ENCODE assay signal across 9 cellular contexts in the genomic region with DNA sequence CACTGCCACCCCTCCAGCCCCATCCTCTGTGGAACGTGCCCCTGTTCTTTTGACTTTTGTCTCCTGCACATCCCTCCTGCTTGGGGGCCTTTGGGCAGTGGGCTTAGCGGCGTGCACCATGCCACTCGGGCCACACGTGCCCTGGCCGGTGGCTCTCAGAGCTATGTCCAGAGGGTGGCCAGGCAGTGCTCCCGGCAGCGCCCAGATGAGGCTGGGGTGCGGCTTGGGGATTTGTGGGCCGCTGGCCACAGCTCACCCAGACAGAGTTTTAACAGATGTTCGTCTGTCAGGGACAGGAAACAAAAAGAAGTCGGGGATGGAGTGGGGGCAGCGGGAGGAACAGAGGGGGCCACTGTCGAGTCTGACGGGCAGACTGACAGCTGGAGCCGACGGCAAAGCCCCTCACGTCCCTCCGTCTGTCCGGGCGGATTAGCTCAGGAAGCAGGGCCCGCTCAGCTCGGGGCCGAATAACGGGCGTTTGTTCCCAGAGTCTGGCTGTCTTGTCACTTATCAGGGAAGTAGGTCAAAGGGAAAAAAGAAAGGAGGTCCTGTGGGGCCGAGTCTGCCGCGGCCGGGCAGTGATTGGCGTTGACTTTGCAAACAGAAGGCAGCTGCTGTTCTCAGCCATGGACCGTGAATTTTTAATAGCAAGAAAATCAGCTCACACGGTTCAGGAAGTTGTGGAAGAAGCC.
A peak's percentile ranks its signal among the peaks of the same experiment; 100 is the strongest.
DNase-seq lines count a peak whose midpoint lies in the region; ATAC-seq lines count a peak whose summit lies in the region.
"Had no signal": no experiment of that assay in that cellular context is flagged by ENCODE, and none has a peak within 500 bp of the region (broad histone marks: within the 10 kb centered on the region; RNA-seq: fewer than 3 reads in every experiment).

No MANE protein-coding gene starts in this region.

- no peaks in the 10 kb centered on the region for H3K9me3 ChIP-seq in subcutaneous abdominal adipose tissue (ENCODE audit: control insufficient read depth in 5 of 5, low read length in 5 of 5)

- peak overlapping the region in 4 of 5 donors; percentile 56 to 75 (median 62) for H3K9ac ChIP-seq in subcutaneous abdominal adipose tissue (ENCODE audit: low read length in 5 of 5)

- peak; percentile 100 for DNase-seq in HuH-7.5 (ENCODE audit: low spot score)
- peak in 24 of 61 donors; percentile 12 to 57 (median 28) for DNase-seq in caudate nucleus (lab: John Stamatoyannopoulos, UW)
- peak; percentile 70 for DNase-seq in left lobe of liver (ENCODE audit: low spot score)
- no peak for DNase-seq in NCI-H187 (lab: John Stamatoyannopoulos, UW)
- no peak for DNase-seq in NCI-H345 treated with DMSO at 0.1 percent for 48 hours (lab: John Stamatoyannopoulos, UW; ENCODE audit: unreplicated experiment)
- no peak for DNase-seq in germinal center (ENCODE audit: low spot score)
- DNase-seq: NCI-H2081 treated with DMSO at 0.1 percent for 48 hours had no signal

- peaks cover 29 to 92% (median 89%) of the 10 kb centered on the region in 5 donors for H3K4me1 ChIP-seq in subcutaneous abdominal adipose tissue (ENCODE audit: control insufficient read depth in 5 of 5, insufficient read depth in 5 of 5, low read length in 5 of 5)

- no peaks in the 10 kb centered on the region for H3K27me3 ChIP-seq in subcutaneous abdominal adipose tissue (ENCODE audit: control insufficient read depth in 5 of 5, insufficient read depth in 4 of 5, low read length in 5 of 5)

- H3K27ac ChIP-seq in caudate nucleus (ENCODE audit: low read depth, low read length) (peak overlapping the region; percentile 76), subcutaneous abdominal adipose tissue (ENCODE audit: low read depth, low read length) (peak overlapping the region; percentile 98)

- peak overlapping the region; percentile 8 to 50 (median 22) for H3K4me3 ChIP-seq in subcutaneous abdominal adipose tissue (ENCODE audit: low read depth in 1 of 5, low read length in 5 of 5)

- peaks cover 0 to 8% (median 3%) of the 10 kb centered on the region in 5 donors for H3K36me3 ChIP-seq in subcutaneous abdominal adipose tissue (ENCODE audit: control insufficient read depth in 5 of 5, insufficient read depth in 5 of 5, low read length in 5 of 5)

- ATAC-seq in left lobe of liver (peak; percentile 53), GM18519 (IDR thresholded peaks at IDR 0.05; ENCODE audit: low FRiP score, unreplicated experiment) (no peak)

Comparison
In these comparisons a context has a peak if more than half of its experiments do, and no peak if none do; other contexts are left out.
1. DNase-seq: peak in HuH-7.5 (single experiment) and left lobe of liver (single experiment); none in NCI-H187 (0 of 2), NCI-H345 treated with DMSO at 0.1 percent for 48 hours (single experiment) and germinal center (single experiment).